Comparison of ENCODE assay signal across 12 cellular contexts in the genomic region with DNA sequence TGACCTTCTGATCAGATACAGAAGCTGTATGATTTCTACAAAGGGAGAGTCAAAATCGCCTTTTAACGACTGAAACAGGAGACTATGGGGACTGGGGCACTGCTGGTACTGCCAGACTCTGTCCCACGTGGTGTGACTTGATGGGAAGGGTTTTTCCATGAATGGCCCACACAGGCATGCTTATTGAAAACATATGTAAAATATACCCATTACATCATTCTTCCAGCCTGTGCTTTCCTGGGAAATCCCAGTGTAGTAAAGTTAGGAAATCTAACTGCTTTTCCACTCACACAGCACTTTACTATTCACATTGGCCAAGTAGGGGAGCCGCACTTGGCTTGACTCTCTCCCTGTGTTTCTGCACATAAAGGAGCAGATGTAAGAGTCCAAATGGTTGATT.
A peak's percentile ranks its signal among the peaks of the same experiment; 100 is the strongest.
DNase-seq lines count a peak whose midpoint lies in the region; ATAC-seq and TF ChIP-seq lines count a peak whose summit lies in the region.
"Had no signal": no experiment of that assay in that cellular context is flagged by ENCODE, and none has a peak within 500 bp of the region (broad histone marks: within the 10 kb centered on the region; RNA-seq: fewer than 3 reads in every experiment).

No MANE protein-coding gene starts in this region.

- CTCF ChIA-PET in AG04449 (lab: Yijun Ruan, JAX), result interaction anchor here (1.1 kb wide), 1 partner anchor 11 kb away, joined by 4 read pairs; no protein-coding TSS in a partner anchor

- POLR2A ChIA-PET in AG04449 (lab: Yijun Ruan, JAX), result interaction anchor here (0.6 to 1.7 kb wide), 6 partner anchors 9 to 215 kb away, joined by 3 to 14 read pairs (median 6); no protein-coding TSS in a partner anchor

- no peaks in the 10 kb centered on the region for H3K27me3 ChIP-seq in fibroblast of lung (ENCODE audit: control insufficient read depth, insufficient read depth, low read length)
- H3K27me3 ChIP-seq: BLaER1 treated with 17β-estradiol and CSF1 and Interleukin-3, amounts not matched to agents 10 nM and 100 nM had no signal

- H4K20me1 ChIP-seq in fibroblast of lung (ENCODE audit: control insufficient read depth, extremely low read depth, insufficient read depth, low read length), result no peaks in the 10 kb centered on the region
- H4K20me1 ChIP-seq: BLaER1 treated with 17β-estradiol and CSF1 and Interleukin-3, amounts not matched to agents 10 nM and 100 nM had no signal

- peak overlapping the region; percentile 30 for H3K9ac ChIP-seq in fibroblast of lung (ENCODE audit: insufficient read depth, low read length)
- H3K9ac ChIP-seq: BLaER1 treated with 17β-estradiol and CSF1 and Interleukin-3, amounts not matched to agents 10 nM and 100 nM had no signal

- H3K4me1 ChIP-seq in fibroblast of lung (ENCODE audit: control insufficient read depth, extremely low read depth, insufficient read depth, low read length), result peaks cover 16% of the 10 kb centered on the region

- peak overlapping the region; percentile 5 for H3K4me2 ChIP-seq in fibroblast of lung (ENCODE audit: extremely low read depth, insufficient read depth, low read length)
- H3K4me2 ChIP-seq: BLaER1 treated with 17β-estradiol and CSF1 and Interleukin-3, amounts not matched to agents 10 nM and 100 nM had no signal

- H3K4me3 ChIP-seq in AG04449 (ENCODE audit: low read depth, low read length) (peak overlapping the region; percentile 28), fibroblast of lung (replicated peaks in 1 of 4; ENCODE audit: control extremely low read depth in 1 of 4, insufficient read depth in 1 of 4, low read depth in 3 of 4, low read length in 4 of 4) (peak overlapping the region in 1 of 4 experiments; percentile 20)
- H3K4me3 ChIP-seq: BLaER1 treated with 17β-estradiol and CSF1 and Interleukin-3, amounts not matched to agents 10 nM and 100 nM had no signal

- peak overlapping the region; percentile 87 for H3K27ac ChIP-seq in fibroblast of lung (ENCODE audit: insufficient read depth, low read length)
- H3K27ac ChIP-seq: BLaER1 treated with 17β-estradiol and CSF1 and Interleukin-3, amounts not matched to agents 10 nM and 100 nM; neutrophil had no signal

- TF ChIP-seq CTCF in AG04449 (IDR thresholded peaks at IDR 0.05; ENCODE audit: insufficient read depth, low read length, missing control alignments) (no peak), fibroblast of lung (conservative IDR thresholded peaks at IDR 0.05 in 1 of 2, IDR thresholded peaks at IDR 0.05 in 1 of 2; ENCODE audit: low read depth in 1 of 2, low read length in 2 of 2) (no peak), omental fat pad (IDR thresholded peaks at IDR 0.05) (no peak)

- no peaks in the 10 kb centered on the region for H3K9me3 ChIP-seq in fibroblast of lung (ENCODE audit: control insufficient read depth, insufficient read depth, low read depth, low read length)
- H3K9me3 ChIP-seq: BLaER1 treated with 17β-estradiol and CSF1 and Interleukin-3, amounts not matched to agents 10 nM and 100 nM; neutrophil had no signal

- in situ Hi-C loops in SK-MEL-5 (cut with HindIII; ENCODE audit: low pct_unique_long_range_greater_than_20kb, low sequenced_read_pairs), result no loop called here

- H3K36me3 ChIP-seq in fibroblast of lung (ENCODE audit: control insufficient read depth, insufficient read depth, low read length), result no peaks in the 10 kb centered on the region
- H3K36me3 ChIP-seq: BLaER1 treated with 17β-estradiol and CSF1 and Interleukin-3, amounts not matched to agents 10 nM and 100 nM; neutrophil had no signal

- H2AFZ ChIP-seq in fibroblast of lung (ENCODE audit: low read length), result no peak overlapping the region

- DNase-seq in AG04449 (ENCODE audit: low read depth, low spot score) (peak; percentile 93), SK-MEL-5 (ENCODE audit: low read depth, low spot score) (peak; percentile 37), fibroblast of lung (ENCODE audit: low read depth in 2 of 2) (peak; percentile 94 to 98), omental fat pad (ENCODE audit: low spot score) (no peak), UCSD-AML1 (lab: John Stamatoyannopoulos, UW; ENCODE audit: unreplicated experiment) (no peak), HuH-7.5 (ENCODE audit: low spot score) (no peak)
- DNase-seq in stimulated activated CD4-positive, alpha-beta T cell treated with anti-CD3 and anti-CD28 coated beads, Interleukin-2, amount 100 ng/mL, for 24 hours, result no peak
- DNase-seq: activated CD4-positive, alpha-beta T cell treated with anti-CD3 and anti-CD28 coated beads, Interleukin-2, amount 50 U/mL, for 4 hours; NCI-H1105 had no signal

- no peaks in the 10 kb centered on the region for H3K79me2 ChIP-seq in fibroblast of lung (ENCODE audit: control insufficient read depth, insufficient read depth, low read length)

- ATAC-seq in omental fat pad (ENCODE audit: low FRiP score) (peak; percentile 66), HG02623 (IDR thresholded peaks at IDR 0.05; ENCODE audit: unreplicated experiment) (no peak)

Comparison
In these comparisons a context has a peak if more than half of its experiments do, and no peak if none do; other contexts are left out.
1. DNase-seq: peak in AG04449 (single experiment), SK-MEL-5 (single experiment) and fibroblast of lung (2 of 2); none in omental fat pad (single experiment), stimulated activated CD4-positive, alpha-beta T cell treated with anti-CD3 and anti-CD28 coated beads, Interleukin-2, amount 100 ng/mL, for 24 hours (0 of 2), UCSD-AML1 (single experiment) and HuH-7.5 (single experiment).